In genomic region chr1:31658721-31659120, GRCh38 we compare ENCODE assay signal across 30 cellular contexts. TPM values are rescaled to one million over a fixed set of nuclear protein-coding genes. Genes with fewer than 3 reads are reported as not detected.
DNase-seq lines count a peak whose midpoint lies in the region; ATAC-seq and TF ChIP-seq lines count a peak whose summit lies in the region.
"Had no signal": no experiment of that assay in that cellular context is flagged by ENCODE, and none has a peak within 500 bp of the region (broad histone marks: within the 10 kb centered on the region; RNA-seq: fewer than 3 reads in every experiment).

No MANE protein-coding gene starts in this region.

- H2BK5ac ChIP-seq in trophoblast cell (ENCODE audit: low read depth, low read length, poor library complexity), result peak overlapping the region; percentile 22

- POLR2A ChIA-PET in RWPE1 (lab: Yijun Ruan, JAX; ENCODE audit: low non-redundant PET), result no interaction called here

- H3K18ac ChIP-seq in trophoblast cell (ENCODE audit: low read length), result peak overlapping the region; percentile 19

- H3K4me1 ChIP-seq in trophoblast cell (ENCODE audit: control insufficient read depth in 1 of 2, insufficient read depth in 2 of 2, low read length in 2 of 2), result peaks cover 27 to 32% of the 10 kb centered on the region in 2 experiments
- H3K4me1 ChIP-seq: Caco-2, pancreas, right atrium auricular region, SJSA1, upper lobe of right lung had no signal

- H3K9ac ChIP-seq in trophoblast cell (ENCODE audit: low read length), result no peak overlapping the region

- H3K27ac Mint-ChIP-seq in progenitor cell of endocrine pancreas, result no peak overlapping the region
- H3K27ac Mint-ChIP-seq: activated CD4-positive, alpha-beta memory T cell treated with anti-CD3 and anti-CD28 coated beads, Interleukin-2, amount 10 ng/mL, durations not matched to agents 7 days and 5 days; dendritic cell treated with granulocyte-macrophage colony-stimulating factor and Interleukin-4, amounts not matched to agents 40 ng/mL and 50 ng/mL, for 4 days; natural killer cell treated with Interleukin-12 subunit alpha and Interleukin-12 subunit beta and Interleukin-15 and Interleukin-18, amount 100 ng/mL, for 72 hours had no signal

- peak overlapping the region; percentile 11 for H3K14ac ChIP-seq in trophoblast cell (ENCODE audit: low read length)

- H2BK12ac ChIP-seq in trophoblast cell (ENCODE audit: low read length), result peak overlapping the region; percentile 37

- no peak for ATAC-seq in activated CD4-positive, CD25-positive, alpha-beta regulatory T cell treated with anti-CD3 and anti-CD28 coated beads, Interleukin-2, amount 50 U/mL, for 24 hours
- ATAC-seq: natural killer cell treated with Interleukin-12 subunit alpha and Interleukin-12 subunit beta and Interleukin-15 and Interleukin-18, amount 100 ng/mL, for 72 hours; pancreas; upper lobe of right lung had no signal

- H3K4me3 Mint-ChIP-seq in progenitor cell of endocrine pancreas (ENCODE audit: low read depth), result no peak overlapping the region
- H3K4me3 Mint-ChIP-seq: activated CD4-positive, alpha-beta memory T cell treated with anti-CD3 and anti-CD28 coated beads, Interleukin-2, amount 10 ng/mL, durations not matched to agents 7 days and 5 days; dendritic cell treated with granulocyte-macrophage colony-stimulating factor and Interleukin-4, amounts not matched to agents 40 ng/mL and 50 ng/mL, for 4 days; natural killer cell treated with Interleukin-12 subunit alpha and Interleukin-12 subunit beta and Interleukin-15 and Interleukin-18, amount 100 ng/mL, for 72 hours had no signal

- no peak overlapping the region for H3K4me3 ChIP-seq in foreskin fibroblast (ENCODE audit: low read depth in 1 of 2, low read length in 2 of 2)
- H3K4me3 ChIP-seq in trophoblast cell (ENCODE audit: low read depth, low read length), result no peak overlapping the region
- H3K4me3 ChIP-seq: MG63, pancreas, right atrium auricular region, SJSA1, upper lobe of right lung had no signal

- CTCF ChIA-PET in RWPE1 (lab: Yijun Ruan, JAX), result interaction anchor here (1.5 to 2.3 kb wide), 2 partner anchors 11 to 57 kb away, joined by 3 to 5 read pairs; no protein-coding TSS in a partner anchor

- no peak overlapping the region for H4K12ac ChIP-seq in trophoblast cell (ENCODE audit: low read depth, low read length)

- peaks cover 14% of the 10 kb centered on the region for H3K27me3 Mint-ChIP-seq in progenitor cell of endocrine pancreas

- H3K27me3 ChIP-seq in trophoblast cell (ENCODE audit: insufficient read depth, low read length), result no peaks in the 10 kb centered on the region
- H3K27me3 ChIP-seq: MG63, pancreas, right atrium auricular region, SJSA1, upper lobe of right lung had no signal

- H2BK120ac ChIP-seq in trophoblast cell (ENCODE audit: insufficient read depth, low read length, poor library complexity), result peak overlapping the region; percentile 23

- H3K36me3 ChIP-seq in trophoblast cell (ENCODE audit: control insufficient read depth in 1 of 2, insufficient read depth in 2 of 2, low read length in 2 of 2), result peaks cover 57 to 67% of the 10 kb centered on the region in 2 experiments
- H3K36me3 ChIP-seq: pancreas, upper lobe of right lung had no signal

- peaks cover 25% of the 10 kb centered on the region for H3K79me1 ChIP-seq in trophoblast cell (ENCODE audit: low read length)

- H3K4me2 ChIP-seq in trophoblast cell (ENCODE audit: low read length), result no peak overlapping the region

- H3K4me1 Mint-ChIP-seq in progenitor cell of endocrine pancreas (ENCODE audit: low read depth), result peaks cover 12% of the 10 kb centered on the region
- H3K4me1 Mint-ChIP-seq: activated CD4-positive, alpha-beta memory T cell treated with anti-CD3 and anti-CD28 coated beads, Interleukin-2, amount 10 ng/mL, durations not matched to agents 7 days and 5 days had no signal

- H3K4ac ChIP-seq in trophoblast cell (ENCODE audit: low read depth, low read length), result no peak overlapping the region

- peak overlapping the region; percentile 40 for H3K27ac ChIP-seq in RWPE1
- H3K27ac ChIP-seq in trophoblast cell (ENCODE audit: low read depth, low read length), result peak overlapping the region; percentile 40
- H3K27ac ChIP-seq: pancreas, right atrium auricular region, SJSA1, upper lobe of right lung had no signal

- no peak overlapping the region for H2AFZ ChIP-seq in trophoblast cell (ENCODE audit: insufficient read depth, low read length, poor library complexity)

- no peak overlapping the region for H4K8ac ChIP-seq in trophoblast cell (ENCODE audit: low read depth, low read length)

- no CpG with 5 or more reads among the region's 3 CpGs for WGBS in trophoblast cell (ENCODE audit: extremely low coverage, insufficient coverage, insufficient read length)

- no peaks in the 10 kb centered on the region for H3K9me3 Mint-ChIP-seq in progenitor cell of endocrine pancreas (ENCODE audit: low read depth)
- H3K9me3 Mint-ChIP-seq: activated CD4-positive, alpha-beta memory T cell treated with anti-CD3 and anti-CD28 coated beads, Interleukin-2, amount 10 ng/mL, durations not matched to agents 7 days and 5 days; dendritic cell treated with granulocyte-macrophage colony-stimulating factor and Interleukin-4, amounts not matched to agents 40 ng/mL and 50 ng/mL, for 4 days; natural killer cell treated with Interleukin-12 subunit alpha and Interleukin-12 subunit beta and Interleukin-15 and Interleukin-18, amount 100 ng/mL, for 72 hours had no signal

- TF ChIP-seq CTCF in RWPE1 (conservative IDR thresholded peaks at IDR 0.05; ENCODE audit: low read depth) (no peak), foreskin fibroblast (IDR thresholded peaks at IDR 0.05; ENCODE audit: low read depth, low read length) (no peak), progenitor cell of endocrine pancreas (IDR thresholded peaks at IDR 0.05; ENCODE audit: unreplicated experiment) (no peak)

- H3K23ac ChIP-seq in trophoblast cell (ENCODE audit: low read length), result no peak overlapping the region

- H3K36me3 Mint-ChIP-seq in progenitor cell of endocrine pancreas (ENCODE audit: insufficient read depth), result no peaks in the 10 kb centered on the region
- H3K36me3 Mint-ChIP-seq: natural killer cell treated with Interleukin-12 subunit alpha and Interleukin-12 subunit beta and Interleukin-15 and Interleukin-18, amount 100 ng/mL, for 72 hours had no signal

- H3K79me2 ChIP-seq in trophoblast cell (ENCODE audit: control insufficient read depth, insufficient read depth, low read length, poor library complexity), result no peaks in the 10 kb centered on the region

- H4K91ac ChIP-seq in trophoblast cell (ENCODE audit: low read depth, low read length), result peak overlapping the region; percentile 41

- in situ Hi-C loops in ACHN (cut with HindIII; ENCODE audit: low pct_ligation_motif_present, low pct_unique_long_range_greater_than_20kb, low sequenced_read_pairs), result no loop called here

- DNase-seq in EL (peak; percentile 45), RWPE1 (ENCODE audit: low spot score) (no peak), foreskin fibroblast (peak; percentile 36 to 65), trophoblast cell (no peak), NCI-H2107 (lab: John Stamatoyannopoulos, UW) (no peak), ACHN (no peak), progenitor cell of endocrine pancreas (ENCODE audit: low spot score, unreplicated experiment) (no peak)
- DNase-seq: activated CD4-positive, alpha-beta memory T cell treated with anti-CD3 and anti-CD28 coated beads, Interleukin-2, amount 10 ng/mL, durations not matched to agents 7 days and 5 days; activated CD8-positive, alpha-beta memory T cell treated with anti-CD3 and anti-CD28 coated beads, Interleukin-2, amount 50 U/mL, for 48 hours; activated naive CD4-positive, alpha-beta T cell treated with anti-CD3 and anti-CD28 coated beads, Interleukin-2, amount 50 U/mL, for 16 hours; amygdala; C1 segment of cervical spinal cord; Caco-2; caudate nucleus; DMS79; MG63; NCI-H1417; NCI-H2029 treated with DMSO at 0.1 percent for 48 hours; NCI-H345; pancreas; stimulated activated CD4-positive, alpha-beta T cell treated with anti-CD3 and anti-CD28 coated beads, Interleukin-4, amount 100 ng/mL, for 1 hour; T-helper 1 cell; upper lobe of right lung had no signal

- no peak overlapping the region for H2AK5ac ChIP-seq in trophoblast cell (ENCODE audit: low read length)

- no peaks in the 10 kb centered on the region for H3K9me3 ChIP-seq in trophoblast cell (ENCODE audit: insufficient read depth, low read depth, low read length)
- H3K9me3 ChIP-seq: Caco-2, MG63, pancreas, right atrium auricular region, SJSA1, upper lobe of right lung had no signal

RNA-seq across cellular contexts. Expression of gene PEF1, which starts 14.0 kb away (rescaled TPM):
- polyA plus RNA-seq in trophoblast cell (2013), result 66.7 and 70.3 TPM in 2 replicates
- 39.1 and 42.8 TPM in 2 replicates for total RNA-seq in progenitor cell of endocrine pancreas

RNA-seq across cellular contexts. Expression of gene HCRTR1, which starts 41.2 kb away (rescaled TPM):
- 1.4 and 1.5 TPM in 2 replicates for polyA plus RNA-seq in trophoblast cell (2013)
- not detected in 2 replicates for total RNA-seq in progenitor cell of endocrine pancreas
- total RNA-seq: activated CD4-positive, alpha-beta memory T cell treated with anti-CD3 and anti-CD28 coated beads, Interleukin-2, amount 10 ng/mL, durations not matched to agents 7 days and 5 days; Caco-2; kidney epithelial cell; mononuclear cell; natural killer cell treated with Interleukin-12 subunit alpha and Interleukin-12 subunit beta and Interleukin-15 and Interleukin-18, amount 100 ng/mL, for 72 hours; SJSA1; upper lobe of right lung had no signal

RNA-seq across cellular contexts. Expression of gene COL16A1, which starts 45.1 kb away (rescaled TPM):
- polyA plus RNA-seq in trophoblast cell (2013), result 43.1 and 44.2 TPM in 2 replicates
- 0.67 and 2.1 TPM in 2 replicates for total RNA-seq in progenitor cell of endocrine pancreas
- total RNA-seq: activated CD4-positive, alpha-beta memory T cell treated with anti-CD3 and anti-CD28 coated beads, Interleukin-2, amount 10 ng/mL, durations not matched to agents 7 days and 5 days had no signal

Comparison
In these comparisons a context has a peak if more than half of its experiments do, and no peak if none do; other contexts are left out.
1. DNase-seq: peak in EL (single experiment) and foreskin fibroblast (2 of 2); none in RWPE1 (single experiment), trophoblast cell (0 of 2), NCI-H2107 (single experiment), ACHN (single experiment) and progenitor cell of endocrine pancreas (single experiment).